27 cellular contexts compared by ENCODE assay signal in genomic region chr21:40605094-40605493, GRCh38.
"Had no signal": no experiment of that assay in that cellular context is flagged by ENCODE, and none has a peak within 500 bp of the region (broad histone marks: within the 10 kb centered on the region; RNA-seq: fewer than 3 reads in every experiment).

No MANE protein-coding gene starts in this region.

- ATAC-seq: stimulated activated effector memory CD8-positive, alpha-beta T cell treated with anti-CD3 and anti-CD28 coated beads, Interleukin-12 subunit alpha, Interleukin-12 subunit beta, amount 100 ng/mL, for 72 hours; stimulated activated memory B cell treated with anti-CD40 and anti-IgM and Interleukin-4, amounts not matched to agents 10 μg/mL and 1 μg/mL and 100 μg/mL, for 72 hours; stimulated activated naive B cell treated with anti-CD40 and anti-IgM and Interleukin-4, amounts not matched to agents 10 μg/mL and 1 μg/mL and 100 μg/mL, for 72 hours; stimulated activated naive CD8-positive, alpha-beta T cell treated with anti-CD3 and anti-CD28 coated beads, Interleukin-15, amount 100 ng/mL, for 72 hours; stimulated activated naive CD8-positive, alpha-beta T cell treated with anti-CD3 and anti-CD28 coated beads, Interleukin-15, Interleukin-2, amounts not matched to agents 100 U/mL and 50 U/mL, for 24 hours; upper lobe of right lung had no signal

- H3K36me3 ChIP-seq: stomach, suprapubic skin, thoracic aorta, thyroid gland, tibial artery, tibial nerve, transverse colon, upper lobe of left lung, upper lobe of right lung, uterus, vagina had no signal

- H3K4me3 ChIP-seq: stomach, suprapubic skin, testis, thoracic aorta, thyroid gland, tibial artery, tibial nerve, transverse colon, upper lobe of left lung, upper lobe of right lung, uterus, vagina had no signal

- H3K9me3 ChIP-seq: testis, thoracic aorta, thyroid gland, tibial artery, transverse colon, upper lobe of right lung, uterus, vagina had no signal

- H3K27me3 ChIP-seq: suprapubic skin, testis, thyroid gland, tibial artery, tibial nerve, transverse colon, upper lobe of left lung, upper lobe of right lung, uterus, vagina had no signal

- DNase-seq: stimulated activated CD4-positive, alpha-beta T cell treated with anti-CD3 and anti-CD28 coated beads, Interleukin-2, amount 100 ng/mL, for 48 hours; stimulated activated CD4-positive, alpha-beta T cell treated with anti-CD3 and anti-CD28 coated beads, Interleukin-4, amount 100 ng/mL, for 1 hour; stimulated activated CD4-positive, alpha-beta T cell treated with anti-CD3 and anti-CD28 coated beads, Interleukin-4, amount 100 ng/mL, for 24 hours; stimulated activated CD4-positive, alpha-beta T cell treated with anti-CD3 and anti-CD28 coated beads, Interleukin-4, amount 100 ng/mL, for 4 hours; stimulated activated CD8-positive, alpha-beta memory T cell treated with anti-CD3 and anti-CD28 coated beads, Interleukin-4, amount 100 ng/mL, for 48 hours; stimulated activated naive B cell treated with anti-CD40 and anti-IgM and Interleukin-4, amounts not matched to agents 10 μg/mL and 1 μg/mL and 100 μg/mL, for 72 hours; stimulated activated naive CD4-positive, alpha-beta T cell; stimulated activated naive CD4-positive, alpha-beta T cell treated with Interleukin-2 at 50 U/mL for 16 hours; stimulated activated naive CD8-positive, alpha-beta T cell treated with anti-CD3 and anti-CD28 coated beads, Interleukin-15, amount 100 ng/mL, for 72 hours; stimulated activated naive CD8-positive, alpha-beta T cell treated with anti-CD3 and anti-CD28 coated beads, Interleukin-15, Interleukin-2, amounts not matched to agents 100 U/mL and 50 U/mL, for 24 hours; stomach; substantia nigra; testis; thyroid gland; tibial artery; transverse colon; trophoblast cell; upper lobe of left lung; upper lobe of right lung; uterus had no signal

- H3K27ac ChIP-seq: stomach, suprapubic skin, testis, thoracic aorta, thyroid gland, tibial artery, tibial nerve, transverse colon, upper lobe of left lung, upper lobe of right lung, uterus, vagina had no signal

- H3K4me1 ChIP-seq: suprapubic skin, testis, thyroid gland, tibial artery, tibial nerve, transverse colon, upper lobe of left lung, upper lobe of right lung, uterus, vagina had no signal

- FAIRE-seq: urothelium cell line had no signal
